14 cellular contexts compared by ENCODE assay signal in the genomic region with DNA sequence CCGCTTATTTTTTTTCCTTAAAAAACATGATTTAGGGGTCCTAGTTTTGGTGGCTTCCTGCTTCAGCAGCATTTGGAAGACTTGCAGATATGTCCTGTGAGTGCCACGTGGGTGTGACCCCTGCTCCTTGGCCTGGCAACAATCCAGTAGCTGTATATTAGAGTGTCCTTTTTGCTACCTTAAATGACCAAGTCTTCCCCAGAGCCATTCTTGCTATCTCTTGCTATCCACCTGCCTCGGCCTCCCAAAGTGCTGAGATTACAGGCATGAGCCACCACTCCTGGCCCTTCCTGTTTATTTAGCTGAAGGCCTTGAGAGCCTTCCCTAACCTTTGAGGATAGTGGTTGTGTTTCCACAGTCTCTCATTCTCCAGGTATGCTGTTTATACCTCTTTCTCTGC. TPM values are rescaled to one million over a fixed set of nuclear protein-coding genes. Genes with fewer than 3 reads are reported as not detected.
DNase-seq lines count a peak whose midpoint lies in the region; ATAC-seq and TF ChIP-seq lines count a peak whose summit lies in the region.
"Had no signal": no experiment of that assay in that cellular context is flagged by ENCODE, and none has a peak within 500 bp of the region (broad histone marks: within the 10 kb centered on the region; RNA-seq: fewer than 3 reads in every experiment).

No MANE protein-coding gene starts in this region.

- H3K9me3 ChIP-seq in vagina: no peaks in the 10 kb centered on the region
- H3K9me3 ChIP-seq: ovary had no signal

- no peak overlapping the region for H3K4me3 ChIP-seq in vagina
- H3K4me3 ChIP-seq: ovary had no signal

- intact Hi-C loops in cardiac septum (cut with DNase I) (loop anchor here (5.0 kb wide), 1 partner anchor 34 kb away; no protein-coding TSS in a partner anchor), Right ventricle myocardium inferior (cut with DNase I) (no loop called here), vagina (cut with DNase I) (no loop called here), posterior vena cava (cut with DNase I) (no loop called here)
- intact Hi-C loops in dendritic cell treated with granulocyte-macrophage colony-stimulating factor and Interleukin-4, amounts not matched to agents 40 ng/mL and 50 ng/mL, for 4 days (cut with micrococcal nuclease): no loop called here

- no peaks in the 10 kb centered on the region for H3K27me3 Mint-ChIP-seq in dendritic cell treated with granulocyte-macrophage colony-stimulating factor and Interleukin-4, amounts not matched to agents 40 ng/mL and 50 ng/mL, for 4 days
- H3K27me3 Mint-ChIP-seq in nephron (ENCODE audit: low read depth): no peaks in the 10 kb centered on the region
- H3K27me3 Mint-ChIP-seq: stimulated activated memory B cell treated with anti-CD40 and anti-IgM and Interleukin-4, amounts not matched to agents 10 μg/mL and 1 μg/mL and 100 μg/mL, for 72 hours had no signal

- H3K4me3 Mint-ChIP-seq in dendritic cell treated with granulocyte-macrophage colony-stimulating factor and Interleukin-4, amounts not matched to agents 40 ng/mL and 50 ng/mL, for 4 days: no peak overlapping the region
- no peak overlapping the region for H3K4me3 Mint-ChIP-seq in nephron
- H3K4me3 Mint-ChIP-seq: stimulated activated memory B cell treated with anti-CD40 and anti-IgM and Interleukin-4, amounts not matched to agents 10 μg/mL and 1 μg/mL and 100 μg/mL, for 72 hours had no signal

- no peaks in the 10 kb centered on the region for H3K9me3 Mint-ChIP-seq in dendritic cell treated with granulocyte-macrophage colony-stimulating factor and Interleukin-4, amounts not matched to agents 40 ng/mL and 50 ng/mL, for 4 days
- H3K9me3 Mint-ChIP-seq in nephron: no peaks in the 10 kb centered on the region
- H3K9me3 Mint-ChIP-seq: stimulated activated memory B cell treated with anti-CD40 and anti-IgM and Interleukin-4, amounts not matched to agents 10 μg/mL and 1 μg/mL and 100 μg/mL, for 72 hours had no signal

- H3K4me1 ChIP-seq in vagina: peaks cover 66% of the 10 kb centered on the region

- H3K36me3 ChIP-seq in vagina: peaks cover 0 to 12% of the 10 kb centered on the region in 2 donors
- H3K36me3 ChIP-seq: ovary had no signal

- H3K36me3 Mint-ChIP-seq in dendritic cell treated with granulocyte-macrophage colony-stimulating factor and Interleukin-4, amounts not matched to agents 40 ng/mL and 50 ng/mL, for 4 days (ENCODE audit: low read depth): peaks cover 84% of the 10 kb centered on the region
- H3K36me3 Mint-ChIP-seq in nephron (ENCODE audit: low read depth): peaks cover 14% of the 10 kb centered on the region

- no peak for ATAC-seq in Right ventricle myocardium inferior
- ATAC-seq: stimulated activated memory B cell treated with anti-CD40 and anti-IgM and Interleukin-4, amounts not matched to agents 10 μg/mL and 1 μg/mL and 100 μg/mL, for 72 hours had no signal

- DNase-seq in cardiac septum (ENCODE audit: low spot score) (peak; percentile 33), Right ventricle myocardium inferior (ENCODE audit: missing footprints) (no peak), vagina (ENCODE audit: extremely low spot score in 2 of 2) (no peak), NCI-H69 (lab: John Stamatoyannopoulos, UW) (no peak), GM19238 (ENCODE audit: insufficient read length, low spot score) (no peak), posterior vena cava (ENCODE audit: low spot score) (no peak)
- DNase-seq: activated CD4-positive, alpha-beta T cell treated with anti-CD3 and anti-CD28 coated beads for 1 hour; activated naive CD4-positive, alpha-beta T cell; Calu3; NCI-H1105; ovary had no signal

- no peak for TF ChIP-seq POLR2A in vagina (IDR thresholded peaks at IDR 0.05)

- no peaks in the 10 kb centered on the region for H3K27me3 ChIP-seq in vagina
- H3K27me3 ChIP-seq: ovary had no signal

- peak overlapping the region; percentile 91 for H3K27ac ChIP-seq in vagina
- H3K27ac ChIP-seq: ovary had no signal

- peak overlapping the region; percentile 40 for H3K27ac Mint-ChIP-seq in dendritic cell treated with granulocyte-macrophage colony-stimulating factor and Interleukin-4, amounts not matched to agents 40 ng/mL and 50 ng/mL, for 4 days
- H3K27ac Mint-ChIP-seq in nephron: peak overlapping the region; percentile 37 to 50 (median 37)
- H3K27ac Mint-ChIP-seq: stimulated activated memory B cell treated with anti-CD40 and anti-IgM and Interleukin-4, amounts not matched to agents 10 μg/mL and 1 μg/mL and 100 μg/mL, for 72 hours had no signal

- peaks cover 95% of the 10 kb centered on the region for H3K4me1 Mint-ChIP-seq in dendritic cell treated with granulocyte-macrophage colony-stimulating factor and Interleukin-4, amounts not matched to agents 40 ng/mL and 50 ng/mL, for 4 days (ENCODE audit: low read depth)
- peaks cover 60% of the 10 kb centered on the region for H3K4me1 Mint-ChIP-seq in nephron

- TF ChIP-seq CTCF in nephron (IDR thresholded peaks at IDR 0.05; ENCODE audit: unreplicated experiment in 3 of 3) (no peak), vagina (IDR thresholded peaks at IDR 0.05) (no peak)

RNA-seq across cellular contexts. Expression of a gene that starts 17.0 kb away (rescaled TPM):
- total RNA-seq in cardiac septum (77.1 TPM), Right ventricle myocardium inferior (120 TPM), vagina (39.5 TPM), posterior vena cava (10 to 100 TPM; 28.8 to 50.8 TPM)

RNA-seq across cellular contexts. Expression of a gene that starts 52.8 kb away (rescaled TPM):
- 11.0 TPM for total RNA-seq in cardiac septum
- 18.1 TPM for total RNA-seq in Right ventricle myocardium inferior
- total RNA-seq in vagina: 14.5 TPM
- 1 to 10 TPM; 6.6 to 9.7 TPM for total RNA-seq in posterior vena cava

RNA-seq across cellular contexts. Expression of a gene that starts 53.0 kb away (rescaled TPM):
- 35.5 TPM for total RNA-seq in cardiac septum
- total RNA-seq in Right ventricle myocardium inferior: 38.5 TPM
- 52.5 TPM for total RNA-seq in vagina
- 10 to 100 TPM; 37.0 to 47.6 TPM for total RNA-seq in posterior vena cava
